Comparison of ENCODE assay signal across 17 cellular contexts in genomic region chr22:37164535-37164887, GRCh38. TPM values are rescaled to one million over a fixed set of nuclear protein-coding genes. Genes with fewer than 3 reads are reported as not detected.
A peak's percentile ranks its signal among the peaks of the same experiment; 100 is the strongest.
DNase-seq lines count a peak whose midpoint lies in the region; ATAC-seq and TF ChIP-seq lines count a peak whose summit lies in the region.
"Had no signal": no experiment of that assay in that cellular context is flagged by ENCODE, and none has a peak within 500 bp of the region (broad histone marks: within the 10 kb centered on the region; RNA-seq: fewer than 3 reads in every experiment).

No MANE protein-coding gene starts in this region.

- no peak for TF ChIP-seq CTCF in osteoblast (IDR thresholded peaks at IDR 0.05; ENCODE audit: extremely low read depth, low read depth, low read length)
- TF ChIP-seq CTCF in foreskin keratinocyte (conservative IDR thresholded peaks at IDR 0.05) = no peak

- H2BK15ac ChIP-seq in mesendoderm (replicated peaks; ENCODE audit: low read depth) = no peak overlapping the region

- H3K4me1 Mint-ChIP-seq in activated CD4-positive, alpha-beta T cell treated with anti-CD3 and anti-CD28 coated beads, Interleukin-2, amount 10 ng/mL, durations not matched to agents 24 days and 14 days = peaks cover 74% of the 10 kb centered on the region
- peaks cover 72% of the 10 kb centered on the region for H3K4me1 Mint-ChIP-seq in activated T-helper 1 cell treated with anti-CD3 and anti-CD28 coated beads, Interleukin-12 subunit alpha, Interleukin-12 subunit beta, Interleukin-2, Interleukin-4 antibody, amounts not matched to agents 30 ng/mL and 10 ng/mL and 1 ng/mL, durations not matched to agents 14 hours and 24 hours and 36 hours (ENCODE audit: low read depth)

- no peak overlapping the region for H2AK5ac ChIP-seq in mesendoderm (ENCODE audit: low read length)

- no peaks in the 10 kb centered on the region for H4K20me1 ChIP-seq in osteoblast (ENCODE audit: insufficient read depth, low read length)

- H3K18ac ChIP-seq in mesendoderm (ENCODE audit: low read length) = no peak overlapping the region

- H3K27me3 ChIP-seq in osteoblast (ENCODE audit: insufficient read depth, low read length) (peaks cover 11% of the 10 kb centered on the region), mesendoderm (ENCODE audit: insufficient read depth, low read length, poor library complexity) (no peaks in the 10 kb centered on the region), foreskin keratinocyte (peaks cover 4% of the 10 kb centered on the region)
- H3K27me3 ChIP-seq: breast epithelium had no signal

- ATAC-seq in HG02623 (IDR thresholded peaks at IDR 0.05; ENCODE audit: unreplicated experiment) = peak; percentile 3
- ATAC-seq in foreskin keratinocyte = no peak
- ATAC-seq: HepG2, sciatic nerve had no signal

- no peak overlapping the region for H3K56ac ChIP-seq in mesendoderm (ENCODE audit: low read length)

- peak overlapping the region; percentile 70 for H3K4me3 Mint-ChIP-seq in activated CD4-positive, alpha-beta T cell treated with anti-CD3 and anti-CD28 coated beads, Interleukin-2, amount 10 ng/mL, durations not matched to agents 24 days and 14 days
- H3K4me3 Mint-ChIP-seq in activated T-helper 1 cell treated with anti-CD3 and anti-CD28 coated beads, Interleukin-12 subunit alpha, Interleukin-12 subunit beta, Interleukin-2, Interleukin-4 antibody, amounts not matched to agents 30 ng/mL and 10 ng/mL and 1 ng/mL, durations not matched to agents 14 hours and 24 hours and 36 hours = peak overlapping the region; percentile 64

- no peak overlapping the region for H2BK5ac ChIP-seq in mesendoderm (ENCODE audit: low read length)

- H3K9ac ChIP-seq in mesendoderm (ENCODE audit: low read length) = no peak overlapping the region

- no peaks in the 10 kb centered on the region for H3K9me3 ChIP-seq in osteoblast (ENCODE audit: low read depth, low read length)
- H3K9me3 ChIP-seq: breast epithelium, tibial artery had no signal

- no peaks in the 10 kb centered on the region for H3K36me3 Mint-ChIP-seq in activated CD4-positive, alpha-beta T cell treated with anti-CD3 and anti-CD28 coated beads, Interleukin-2, amount 10 ng/mL, durations not matched to agents 24 days and 14 days (ENCODE audit: low read depth)
- peaks cover 4% of the 10 kb centered on the region for H3K36me3 Mint-ChIP-seq in activated T-helper 1 cell treated with anti-CD3 and anti-CD28 coated beads, Interleukin-12 subunit alpha, Interleukin-12 subunit beta, Interleukin-2, Interleukin-4 antibody, amounts not matched to agents 30 ng/mL and 10 ng/mL and 1 ng/mL, durations not matched to agents 14 hours and 24 hours and 36 hours (ENCODE audit: low read depth)

- H3K4me1 ChIP-seq in osteoblast (ENCODE audit: insufficient read depth, low read length) (no peaks in the 10 kb centered on the region), mesendoderm (ENCODE audit: control insufficient read depth, low read depth, low read length) (peaks cover 3% of the 10 kb centered on the region), foreskin keratinocyte (no peaks in the 10 kb centered on the region)
- H3K4me1 ChIP-seq: breast epithelium had no signal

- WGBS in mesendoderm (ENCODE audit: extremely low coverage, insufficient coverage, low lambda C conversion rate) = no CpG with 5 or more reads among the region's 5 CpGs

- no peak overlapping the region for H4K5ac ChIP-seq in mesendoderm (ENCODE audit: low read length)

- H3K23ac ChIP-seq in mesendoderm (ENCODE audit: low read length) = no peak overlapping the region

- no peak overlapping the region for H3K4ac ChIP-seq in mesendoderm (ENCODE audit: low read depth, low read length)

- peak overlapping the region; percentile 94 for H3K27ac Mint-ChIP-seq in activated CD4-positive, alpha-beta T cell treated with anti-CD3 and anti-CD28 coated beads, Interleukin-2, amount 10 ng/mL, durations not matched to agents 24 days and 14 days
- H3K27ac Mint-ChIP-seq in activated T-helper 1 cell treated with anti-CD3 and anti-CD28 coated beads, Interleukin-12 subunit alpha, Interleukin-12 subunit beta, Interleukin-2, Interleukin-4 antibody, amounts not matched to agents 30 ng/mL and 10 ng/mL and 1 ng/mL, durations not matched to agents 14 hours and 24 hours and 36 hours = peak overlapping the region; percentile 94

- peak; percentile 66 for DNase-seq in activated CD4-positive, alpha-beta T cell treated with anti-CD3 and anti-CD28 coated beads, Interleukin-2, amount 10 ng/mL, durations not matched to agents 24 days and 14 days
- no peak for DNase-seq in activated CD4-positive, alpha-beta T cell treated with anti-CD3 and anti-CD28 coated beads for 4 hours
- DNase-seq in activated T-helper 1 cell treated with anti-CD3 and anti-CD28 coated beads, Interleukin-12 subunit alpha, Interleukin-12 subunit beta, Interleukin-2, Interleukin-4 antibody, amounts not matched to agents 30 ng/mL and 10 ng/mL and 1 ng/mL, durations not matched to agents 14 hours and 24 hours and 36 hours (ENCODE audit: low spot score) = no peak
- DNase-seq in osteoblast (ENCODE audit: insufficient read length, low spot score, missing footprints) = peak; percentile 48
- no peak for DNase-seq in mesendoderm
- no peak for DNase-seq in LoVo (ENCODE audit: low spot score)
- DNase-seq in foreskin keratinocyte = no peak
- DNase-seq: H9; stimulated activated CD4-positive, alpha-beta T cell treated with anti-CD3 and anti-CD28 coated beads, Interleukin-4, amount 100 ng/mL, for 1 hour; tibial artery had no signal

- H3K79me2 ChIP-seq in osteoblast (ENCODE audit: insufficient read depth, low read length) (no peaks in the 10 kb centered on the region), mesendoderm (ENCODE audit: control insufficient read depth, insufficient read depth, low read length) (no peaks in the 10 kb centered on the region)

- H3K4me2 ChIP-seq in osteoblast (ENCODE audit: insufficient read depth, low read length) (no peak overlapping the region), mesendoderm (ENCODE audit: low read length) (no peak overlapping the region)

- H3K4me3 ChIP-seq in osteoblast (ENCODE audit: insufficient read depth, low read length) = no peak overlapping the region
- H3K4me3 ChIP-seq in mesendoderm (ENCODE audit: low read length) = no peak overlapping the region
- H3K4me3 ChIP-seq: breast epithelium, tibial artery had no signal

- H3K27me3 Mint-ChIP-seq in activated CD4-positive, alpha-beta T cell treated with anti-CD3 and anti-CD28 coated beads, Interleukin-2, amount 10 ng/mL, durations not matched to agents 24 days and 14 days = no peaks in the 10 kb centered on the region
- H3K27me3 Mint-ChIP-seq in activated T-helper 1 cell treated with anti-CD3 and anti-CD28 coated beads, Interleukin-12 subunit alpha, Interleukin-12 subunit beta, Interleukin-2, Interleukin-4 antibody, amounts not matched to agents 30 ng/mL and 10 ng/mL and 1 ng/mL, durations not matched to agents 14 hours and 24 hours and 36 hours (ENCODE audit: insufficient read depth) = no peaks in the 10 kb centered on the region

- no peak overlapping the region for H2BK120ac ChIP-seq in mesendoderm (ENCODE audit: low read depth, low read length)

- H3K27ac ChIP-seq in osteoblast (ENCODE audit: low read depth, low read length) (no peak overlapping the region), mesendoderm (ENCODE audit: low read depth, low read length) (no peak overlapping the region), foreskin keratinocyte (no peak overlapping the region)
- H3K27ac ChIP-seq: breast epithelium, tibial artery had no signal

- no peaks in the 10 kb centered on the region for H3K9me3 Mint-ChIP-seq in activated CD4-positive, alpha-beta T cell treated with anti-CD3 and anti-CD28 coated beads, Interleukin-2, amount 10 ng/mL, durations not matched to agents 24 days and 14 days
- peaks cover 6% of the 10 kb centered on the region for H3K9me3 Mint-ChIP-seq in activated T-helper 1 cell treated with anti-CD3 and anti-CD28 coated beads, Interleukin-12 subunit alpha, Interleukin-12 subunit beta, Interleukin-2, Interleukin-4 antibody, amounts not matched to agents 30 ng/mL and 10 ng/mL and 1 ng/mL, durations not matched to agents 14 hours and 24 hours and 36 hours

- H3K36me3 ChIP-seq in osteoblast (ENCODE audit: insufficient read depth, low read length) = no peaks in the 10 kb centered on the region
- no peaks in the 10 kb centered on the region for H3K36me3 ChIP-seq in mesendoderm (ENCODE audit: control insufficient read depth, insufficient read depth, low read length)
- H3K36me3 ChIP-seq: breast epithelium, tibial artery had no signal

- H2AFZ ChIP-seq in osteoblast (ENCODE audit: low read length) = no peak overlapping the region

- H4K8ac ChIP-seq in mesendoderm (ENCODE audit: low read depth, low read length) = no peak overlapping the region

- intact Hi-C loops in activated CD4-positive, alpha-beta T cell treated with anti-CD3 and anti-CD28 coated beads, Interleukin-2, amount 10 ng/mL, durations not matched to agents 24 days and 14 days (cut with micrococcal nuclease) = no loop called here
- intact Hi-C loops in activated T-helper 1 cell treated with anti-CD3 and anti-CD28 coated beads, Interleukin-12 subunit alpha, Interleukin-12 subunit beta, Interleukin-2, Interleukin-4 antibody, amounts not matched to agents 30 ng/mL and 10 ng/mL and 1 ng/mL, durations not matched to agents 14 hours and 24 hours and 36 hours (cut with micrococcal nuclease) = no loop called here

- H3K79me1 ChIP-seq in mesendoderm (ENCODE audit: low read length) = no peaks in the 10 kb centered on the region

RNA-seq across cellular contexts. Expression of gene IL2RB, which starts 14.8 kb away (rescaled TPM):
- 288 and 296 TPM in 2 replicates for total RNA-seq in activated CD4-positive, alpha-beta T cell treated with anti-CD3 and anti-CD28 coated beads, Interleukin-2, amount 10 ng/mL, durations not matched to agents 24 days and 14 days
- total RNA-seq in activated T-helper 1 cell treated with anti-CD3 and anti-CD28 coated beads, Interleukin-12 subunit alpha, Interleukin-12 subunit beta, Interleukin-2, Interleukin-4 antibody, amounts not matched to agents 30 ng/mL and 10 ng/mL and 1 ng/mL, durations not matched to agents 14 hours and 24 hours and 36 hours = 273 and 278 TPM in 2 replicates
- total RNA-seq in osteoblast = 0.59 TPM in 1 of 2 replicates, not detected in the other
- 1.2 TPM for polyA plus RNA-seq in mesendoderm (2013, experiment 1 of 2)
- 1.2 TPM for polyA plus RNA-seq in mesendoderm (2013, experiment 2 of 2)
- 0.04 and 0.10 TPM in 2 replicates for total RNA-seq in foreskin keratinocyte
- 0.06 and 0.10 TPM in 2 replicates for polyA plus RNA-seq in foreskin keratinocyte
- total RNA-seq: HepG2 had no signal
- polyA plus RNA-seq: HepG2 had no signal

RNA-seq across cellular contexts. Expression of gene C1QTNF6, which starts 23.5 kb away (rescaled TPM):
- 6.0 and 6.9 TPM in 2 replicates for total RNA-seq in activated CD4-positive, alpha-beta T cell treated with anti-CD3 and anti-CD28 coated beads, Interleukin-2, amount 10 ng/mL, durations not matched to agents 24 days and 14 days
- total RNA-seq in activated T-helper 1 cell treated with anti-CD3 and anti-CD28 coated beads, Interleukin-12 subunit alpha, Interleukin-12 subunit beta, Interleukin-2, Interleukin-4 antibody, amounts not matched to agents 30 ng/mL and 10 ng/mL and 1 ng/mL, durations not matched to agents 14 hours and 24 hours and 36 hours = 4.8 and 4.9 TPM in 2 replicates
- total RNA-seq in osteoblast (11.9 and 18.3 TPM in 2 replicates), foreskin keratinocyte (11.3 and 12.6 TPM in 2 replicates)
- polyA plus RNA-seq in mesendoderm (2013, experiment 1 of 2) = 1.8 TPM
- 2.5 TPM for polyA plus RNA-seq in mesendoderm (2013, experiment 2 of 2)
- 14.9 and 17.3 TPM in 2 replicates for polyA plus RNA-seq in foreskin keratinocyte

RNA-seq across cellular contexts. Expression of gene SSTR3, which starts 47.8 kb away (rescaled TPM):
- 3.5 and 4.0 TPM in 2 replicates for total RNA-seq in activated CD4-positive, alpha-beta T cell treated with anti-CD3 and anti-CD28 coated beads, Interleukin-2, amount 10 ng/mL, durations not matched to agents 24 days and 14 days
- total RNA-seq in activated T-helper 1 cell treated with anti-CD3 and anti-CD28 coated beads, Interleukin-12 subunit alpha, Interleukin-12 subunit beta, Interleukin-2, Interleukin-4 antibody, amounts not matched to agents 30 ng/mL and 10 ng/mL and 1 ng/mL, durations not matched to agents 14 hours and 24 hours and 36 hours = 2.3 TPM in 2 replicates
- total RNA-seq in osteoblast (not detected in 2 replicates), foreskin keratinocyte (not detected in 2 replicates)
- polyA plus RNA-seq in mesendoderm (2013, experiment 1 of 2) = 0.03 TPM
- polyA plus RNA-seq in mesendoderm (2013, experiment 2 of 2) = 0.01 TPM
- polyA plus RNA-seq in foreskin keratinocyte = not detected in 2 replicates
- total RNA-seq: A673, breast epithelium, kidney epithelial cell, sciatic nerve had no signal

RNA-seq across cellular contexts. Expression of gene TMPRSS6, which starts 55.0 kb away (rescaled TPM):
- 6.8 and 7.1 TPM in 2 replicates for total RNA-seq in activated CD4-positive, alpha-beta T cell treated with anti-CD3 and anti-CD28 coated beads, Interleukin-2, amount 10 ng/mL, durations not matched to agents 24 days and 14 days
- 2.3 and 3.3 TPM in 2 replicates for total RNA-seq in activated T-helper 1 cell treated with anti-CD3 and anti-CD28 coated beads, Interleukin-12 subunit alpha, Interleukin-12 subunit beta, Interleukin-2, Interleukin-4 antibody, amounts not matched to agents 30 ng/mL and 10 ng/mL and 1 ng/mL, durations not matched to agents 14 hours and 24 hours and 36 hours
- not detected in 2 replicates for total RNA-seq in osteoblast
- 0.03 TPM for polyA plus RNA-seq in mesendoderm (2013, experiment 1 of 2)
- polyA plus RNA-seq in mesendoderm (2013, experiment 2 of 2) = not detected
- not detected in 2 replicates for total RNA-seq in foreskin keratinocyte
- polyA plus RNA-seq in foreskin keratinocyte = not detected in 2 replicates
- total RNA-seq: A673, H9, kidney epithelial cell, omental fat pad, sciatic nerve had no signal

Comparison
In these comparisons a context has a peak if more than half of its experiments do, and no peak if none do; other contexts are left out.
1. DNase-seq: peak in activated CD4-positive, alpha-beta T cell treated with anti-CD3 and anti-CD28 coated beads, Interleukin-2, amount 10 ng/mL, durations not matched to agents 24 days and 14 days (single experiment) and osteoblast (single experiment); none in activated CD4-positive, alpha-beta T cell treated with anti-CD3 and anti-CD28 coated beads for 4 hours (0 of 2), activated T-helper 1 cell treated with anti-CD3 and anti-CD28 coated beads, Interleukin-12 subunit alpha, Interleukin-12 subunit beta, Interleukin-2, Interleukin-4 antibody, amounts not matched to agents 30 ng/mL and 10 ng/mL and 1 ng/mL, durations not matched to agents 14 hours and 24 hours and 36 hours (single experiment), mesendoderm (single experiment), LoVo (single experiment) and foreskin keratinocyte (0 of 2).
2. RNA of gene IL2RB, which starts 14.8 kb away (total RNA-seq): 288 to 296 TPM in activated CD4-positive, alpha-beta T cell treated with anti-CD3 and anti-CD28 coated beads, Interleukin-2, amount 10 ng/mL, durations not matched to agents 24 days and 14 days and 273 to 278 TPM in activated T-helper 1 cell treated with anti-CD3 and anti-CD28 coated beads, Interleukin-12 subunit alpha, Interleukin-12 subunit beta, Interleukin-2, Interleukin-4 antibody, amounts not matched to agents 30 ng/mL and 10 ng/mL and 1 ng/mL, durations not matched to agents 14 hours and 24 hours and 36 hours; 0.04 to 0.10 TPM in foreskin keratinocyte and 0.59 TPM in osteoblast; every median in the first group is over 100 times any median in the second.